In genomic region chr11:86261328-86261727, GRCh38 we compare ENCODE assay signal across 2 cellular contexts.
TF ChIP-seq lines count a peak whose summit lies in the region.

No MANE protein-coding gene starts in this region.

TF ChIP-seq in HCT116, 20 proteins besides CTCF, POLR2A, EP300 and RAD21:
- TF ChIP-seq TCF7L2 (IDR thresholded peaks at IDR 0.05; ENCODE audit: borderline replicate concordance, extremely low read depth, insufficient read depth, insufficient read length) (no peak), CBX3 (IDR thresholded peaks at IDR 0.05; ENCODE audit: low read depth) (no peak), REST (IDR thresholded peaks at IDR 0.05; ENCODE audit: low read depth) (no peak), POLR2AphosphoS5 (IDR thresholded peaks at IDR 0.05; ENCODE audit: low read depth, low read length) (no peak), JUND (IDR thresholded peaks at IDR 0.05) (no peak), CEBPB (IDR thresholded peaks at IDR 0.05; ENCODE audit: low read depth) (no peak), FOSL1 (IDR thresholded peaks at IDR 0.05; ENCODE audit: low read depth) (no peak), SIN3A (IDR thresholded peaks at IDR 0.05; ENCODE audit: low read depth) (no peak), ELF1 (IDR thresholded peaks at IDR 0.05; ENCODE audit: borderline replicate concordance, low read depth) (no peak), MAX (IDR thresholded peaks at IDR 0.05) (no peak), EZH2phosphoT487 (IDR thresholded peaks at IDR 0.05; ENCODE audit: borderline replicate concordance) (no peak), EZH2 (IDR thresholded peaks at IDR 0.05) (no peak), ZFX (IDR thresholded peaks at IDR 0.05) (no peak), SRF (IDR thresholded peaks at IDR 0.05; ENCODE audit: low read depth) (no peak), SP1 (IDR thresholded peaks at IDR 0.05; ENCODE audit: low read depth) (no peak), YY1 (IDR thresholded peaks at IDR 0.05; ENCODE audit: extremely low read depth, insufficient replicate concordance, low read depth, low read length) (no peak), ZNF274 (IDR thresholded peaks at IDR 0.05; ENCODE audit: low read depth, low read length) (no peak), EGR1 (IDR thresholded peaks at IDR 0.05; ENCODE audit: low read depth) (no peak)
- TF ChIP-seq, protein P1, sequence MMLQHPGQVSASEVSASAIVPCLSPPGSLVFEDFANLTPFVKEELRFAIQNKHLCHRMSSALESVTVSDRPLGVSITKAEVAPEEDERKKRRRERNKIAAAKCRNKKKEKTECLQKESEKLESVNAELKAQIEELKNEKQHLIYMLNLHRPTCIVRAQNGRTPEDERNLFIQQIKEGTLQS (IDR thresholded peaks at IDR 0.05): no peak
- TF ChIP-seq, protein P2, sequence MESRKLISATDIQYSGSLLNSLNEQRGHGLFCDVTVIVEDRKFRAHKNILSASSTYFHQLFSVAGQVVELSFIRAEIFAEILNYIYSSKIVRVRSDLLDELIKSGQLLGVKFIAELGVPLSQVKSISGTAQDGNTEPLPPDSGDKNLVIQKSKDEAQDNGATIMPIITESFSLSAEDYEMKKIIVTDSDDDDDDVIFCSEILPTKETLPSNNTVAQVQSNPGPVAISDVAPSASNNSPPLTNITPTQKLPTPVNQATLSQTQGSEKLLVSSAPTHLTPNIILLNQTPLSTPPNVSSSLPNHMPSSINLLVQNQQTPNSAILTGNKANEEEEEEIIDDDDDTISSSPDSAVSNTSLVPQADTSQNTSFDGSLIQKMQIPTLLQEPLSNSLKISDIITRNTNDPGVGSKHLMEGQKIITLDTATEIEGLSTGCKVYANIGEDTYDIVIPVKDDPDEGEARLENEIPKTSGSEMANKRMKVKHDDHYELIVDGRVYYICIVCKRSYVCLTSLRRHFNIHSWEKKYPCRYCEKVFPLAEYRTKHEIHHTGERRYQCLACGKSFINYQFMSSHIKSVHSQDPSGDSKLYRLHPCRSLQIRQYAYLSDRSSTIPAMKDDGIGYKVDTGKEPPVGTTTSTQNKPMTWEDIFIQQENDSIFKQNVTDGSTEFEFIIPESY (IDR thresholded peaks at IDR 0.05; ENCODE audit: extremely low read depth, insufficient replicate concordance, low read length): no peak

TF ChIP-seq in H1, 55 proteins besides CTCF, POLR2A, EP300 and RAD21:
- TF ChIP-seq EGR1 (IDR thresholded peaks at IDR 0.05; ENCODE audit: borderline replicate concordance, low read depth, low read length): no peak
- TF ChIP-seq KDM5A (IDR thresholded peaks at IDR 0.05; ENCODE audit: low read length): no peak
- TF ChIP-seq MAX (IDR thresholded peaks at IDR 0.05): no peak
- TF ChIP-seq BACH1 (IDR thresholded peaks at IDR 0.05; ENCODE audit: low read length): no peak
- TF ChIP-seq CBX8 (IDR thresholded peaks at IDR 0.05; ENCODE audit: borderline replicate concordance, low read depth, low read length): no peak
- no peak for TF ChIP-seq GABPA (IDR thresholded peaks at IDR 0.05; ENCODE audit: borderline replicate concordance, insufficient read depth, low read length)
- TF ChIP-seq SP2 (IDR thresholded peaks at IDR 0.05; ENCODE audit: low read length): no peak
- no peak for TF ChIP-seq SIN3A (conservative IDR thresholded peaks at IDR 0.05 in 1 of 2, IDR thresholded peaks at IDR 0.05 in 1 of 2; ENCODE audit: low read depth in 1 of 2, low read length in 2 of 2)
- no peak for TF ChIP-seq MAFK (IDR thresholded peaks at IDR 0.05; ENCODE audit: low read depth, low read length)
- TF ChIP-seq RBBP5 (IDR thresholded peaks at IDR 0.05; ENCODE audit: borderline replicate concordance, low read depth, low read length): no peak
- TF ChIP-seq CBX5 (IDR thresholded peaks at IDR 0.05; ENCODE audit: low read depth, low read length): no peak
- no peak for TF ChIP-seq RNF2 (IDR thresholded peaks at IDR 0.05; ENCODE audit: borderline replicate concordance, low read depth, low read length, missing control alignments, poor library complexity, severe bottlenecking)
- TF ChIP-seq FOSL1 (IDR thresholded peaks at IDR 0.05; ENCODE audit: insufficient read depth, low read depth, low read length): no peak
- no peak for TF ChIP-seq ASH2L (IDR thresholded peaks at IDR 0.05; ENCODE audit: low read length)
- TF ChIP-seq KDM4A (IDR thresholded peaks at IDR 0.05; ENCODE audit: low read depth, low read length, severe bottlenecking): no peak
- TF ChIP-seq CHD1 (IDR thresholded peaks at IDR 0.05; ENCODE audit: low read depth, low read length): no peak
